ENCODE assay signal across 8 cellular contexts in genomic region chr11:83193315-83194283, GRCh38. TPM values are rescaled to one million over a fixed set of nuclear protein-coding genes. Genes with fewer than 3 reads are reported as not detected.
DNase-seq lines count a peak whose midpoint lies in the region; ATAC-seq and TF ChIP-seq lines count a peak whose summit lies in the region.

Gene ANKRD42 (plus strand): TSS chr11:83193712. CDS start chr11:83194671, 959 bp downstream.

- H3K27me3 ChIP-seq in colonic mucosa = no peaks in the 10 kb centered on the region

- peak within 1 kb of the TSS; percentile 89 for H3K27ac ChIP-seq in colonic mucosa

- H3K9me3 ChIP-seq in colonic mucosa = no peaks in the 10 kb centered on the region

- no peak for TF ChIP-seq CTCF in colonic mucosa (IDR thresholded peaks at IDR 0.05)

- H3K4me3 ChIP-seq in colonic mucosa = peak within 1 kb of the TSS; percentile 67

- peak within 1 kb of the TSS; percentile 86 to 95 for H3K9ac ChIP-seq in colonic mucosa (ENCODE audit: low read depth in 2 of 2, low read length in 2 of 2)

- intact Hi-C loops in colonic mucosa (cut with DNase I) = loop anchor here (10.0 kb wide), 1 partner anchor 119 kb away; the partner anchor contains the start of gene RAB30
- intact Hi-C loops in left colon (cut with DNase I, micrococcal nuclease) = loop anchor here in 1 of 2 donors (10.0 kb wide), 1 partner anchor 289 kb away; the partner anchor contains the start of genes DDIAS and PRCP

- ATAC-seq in HG03439 (IDR thresholded peaks at IDR 0.05; ENCODE audit: unreplicated experiment) (peak; percentile 93), left colon (peak; percentile 94)

- no peaks in the 10 kb centered on the region for H3K36me3 ChIP-seq in colonic mucosa

- TF ChIP-seq POLR2A in GM19193 (IDR thresholded peaks at IDR 0.05; ENCODE audit: extremely low read depth, insufficient read depth, insufficient read length) = peak; percentile 52

- DNase-seq in Ammon's horn (ENCODE audit: low spot score) = peak; percentile 98
- DNase-seq in NCI-H510A treated with DMSO at 0.1 percent for 48 hours (lab: John Stamatoyannopoulos, UW) = peak; percentile 95
- DNase-seq in activated CD4-positive, alpha-beta T cell treated with anti-CD3 and anti-CD28 coated beads for 4 hours = peak; percentile 81 to 83
- DNase-seq in colonic mucosa = peak; percentile 95
- peak; percentile 93 to 95 for DNase-seq in left colon
- DNase-seq in stimulated activated CD4-positive, alpha-beta T cell treated with anti-CD3 and anti-CD28 coated beads, Interleukin-1b, Interleukin-23, amount 100 ng/mL, for 48 hours = peak; percentile 86

- no peaks in the 10 kb centered on the region for H3K4me1 ChIP-seq in colonic mucosa

RNA-seq across cellular contexts. Expression of gene ANKRD42, which starts in this region (rescaled TPM):
- total RNA-seq in colonic mucosa (1 to 10 TPM; 8.0 to 8.2 TPM), left colon (1 to 10 TPM; 7.2 to 8.6 TPM)

Comparison
In these comparisons a context has a peak if more than half of its experiments do, and no peak if none do; other contexts are left out.
1. Peak in every context shown above with its lines: DNase-seq, ATAC-seq, H3K4me3 ChIP-seq and H3K27ac ChIP-seq.